27 cellular contexts compared by ENCODE assay signal in genomic region chr2:234945339-234945895, GRCh38. TPM values are rescaled to one million over a fixed set of nuclear protein-coding genes. Genes with fewer than 3 reads are reported as not detected.
"Had no signal": no experiment of that assay in that cellular context is flagged by ENCODE, and none has a peak within 500 bp of the region (broad histone marks: within the 10 kb centered on the region; RNA-seq: fewer than 3 reads in every experiment).

No MANE protein-coding gene starts in this region.

- H3K4me1 ChIP-seq: colonic mucosa, pancreas had no signal

- H3K4me3 Mint-ChIP-seq: central memory CD8-positive, alpha-beta T cell; immature natural killer cell; mesothelial cell of epicardium; natural killer cell treated with Interleukin-12 subunit alpha and Interleukin-12 subunit beta and Interleukin-15 and Interleukin-18, amount 100 ng/mL, for 72 hours; neural crest cell; stimulated activated effector memory CD8-positive, alpha-beta T cell treated with anti-CD3 and anti-CD28 coated beads, Interleukin-12 subunit alpha, Interleukin-12 subunit beta, amount 100 ng/mL, for 72 hours; type B pancreatic cell had no signal

- H3K27ac ChIP-seq: colonic mucosa, neutrophil, pancreas, stomach, thyroid gland had no signal

- H3K36me3 Mint-ChIP-seq: immature natural killer cell; natural killer cell treated with Interleukin-12 subunit alpha and Interleukin-12 subunit beta and Interleukin-15 and Interleukin-18, amount 100 ng/mL, for 72 hours; stimulated activated effector memory CD8-positive, alpha-beta T cell treated with anti-CD3 and anti-CD28 coated beads, Interleukin-12 subunit alpha, Interleukin-12 subunit beta, amount 100 ng/mL, for 72 hours; type B pancreatic cell had no signal

- H3K9me3 Mint-ChIP-seq: central memory CD8-positive, alpha-beta T cell; natural killer cell treated with Interleukin-12 subunit alpha and Interleukin-12 subunit beta and Interleukin-15 and Interleukin-18, amount 100 ng/mL, for 72 hours; neural crest cell; type B pancreatic cell had no signal

- H3K4me2 ChIP-seq: smooth muscle cell had no signal

- H3K27me3 ChIP-seq: colonic mucosa, pancreas, thyroid gland had no signal

- DNase-seq: colonic mucosa; dermis blood vessel endothelial cell; effector memory CD4-positive, alpha-beta T cell; hypothalamus; immature natural killer cell; kidney glomerular epithelial cell; left colon; left ventricle myocardium superior; mesenchymal stem cell; mucosa of descending colon; naive B cell; pancreas; stimulated activated CD4-positive, alpha-beta T cell treated with anti-CD3 and anti-CD28 coated beads, Interleukin-2, amount 100 ng/mL, for 24 hours; stimulated activated CD4-positive, alpha-beta T cell treated with anti-CD3 and anti-CD28 coated beads, Interleukin-4, amount 100 ng/mL, for 24 hours; stimulated activated naive CD4-positive, alpha-beta T cell treated with Interleukin-2 at 50 U/mL for 16 hours; stomach; thyroid gland had no signal

- H3K9me3 ChIP-seq: colonic mucosa, mucosa of descending colon, neutrophil, pancreas, thyroid gland had no signal

- H3K4me3 ChIP-seq: colonic mucosa, lung, mucosa of descending colon, pancreas, smooth muscle cell, stomach, thyroid gland had no signal

- H3K4me1 Mint-ChIP-seq: central memory CD8-positive, alpha-beta T cell; stimulated activated effector memory CD8-positive, alpha-beta T cell treated with anti-CD3 and anti-CD28 coated beads, Interleukin-12 subunit alpha, Interleukin-12 subunit beta, amount 100 ng/mL, for 72 hours had no signal

- H3K27ac Mint-ChIP-seq: immature natural killer cell; mesothelial cell of epicardium; naive B cell; natural killer cell treated with Interleukin-12 subunit alpha and Interleukin-12 subunit beta and Interleukin-15 and Interleukin-18, amount 100 ng/mL, for 72 hours; stimulated activated effector memory CD8-positive, alpha-beta T cell treated with anti-CD3 and anti-CD28 coated beads, Interleukin-12 subunit alpha, Interleukin-12 subunit beta, amount 100 ng/mL, for 72 hours; type B pancreatic cell had no signal

- ATAC-seq: left colon; left ventricle myocardium superior; mucosa of descending colon; natural killer cell treated with Interleukin-12 subunit alpha and Interleukin-12 subunit beta and Interleukin-15 and Interleukin-18, amount 100 ng/mL, for 72 hours; pancreas; sciatic nerve; stimulated activated effector memory CD8-positive, alpha-beta T cell treated with anti-CD3 and anti-CD28 coated beads, Interleukin-12 subunit alpha, Interleukin-12 subunit beta, amount 100 ng/mL, for 72 hours had no signal

- H3K36me3 ChIP-seq: colonic mucosa, neutrophil, pancreas, stomach, thyroid gland had no signal

RNA-seq across cellular contexts. Expression of gene SH3BP4, which starts 6.4 kb away (rescaled TPM):
- total RNA-seq: natural killer cell treated with Interleukin-12 subunit alpha and Interleukin-12 subunit beta and Interleukin-15 and Interleukin-18, amount 100 ng/mL, for 72 hours had no signal
